In the genomic region with DNA sequence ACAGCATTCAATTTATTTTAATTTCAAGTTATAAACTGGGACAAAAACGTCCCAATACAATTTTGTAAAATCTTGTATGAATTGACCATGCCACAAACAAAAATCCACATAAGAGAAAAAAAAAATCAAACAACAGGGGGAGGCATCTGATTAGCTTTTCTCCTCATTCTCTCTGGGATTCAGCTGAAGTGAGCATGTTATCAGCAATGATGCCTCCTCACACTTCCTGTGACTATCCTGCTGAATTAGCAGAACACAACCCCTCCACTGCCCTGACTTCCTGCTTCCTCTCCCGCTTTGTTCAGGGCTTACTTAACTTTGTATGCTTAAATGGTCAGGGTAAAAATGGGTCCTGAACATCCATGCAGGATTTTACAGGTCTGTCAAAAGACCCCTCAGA, we compare ENCODE assay signal across 9 cellular contexts.
A peak's percentile ranks its signal among the peaks of the same experiment; 100 is the strongest.
DNase-seq lines count a peak whose midpoint lies in the region; ATAC-seq and TF ChIP-seq lines count a peak whose summit lies in the region.
"Had no signal": no experiment of that assay in that cellular context is flagged by ENCODE, and none has a peak within 500 bp of the region (broad histone marks: within the 10 kb centered on the region; RNA-seq: fewer than 3 reads in every experiment).

No MANE protein-coding gene starts in this region.

- in situ Hi-C loops in GM13977 (cut with MboI; ENCODE audit: low pct_unique_long_range_greater_than_20kb, low sequenced_read_pairs, unreplicated experiment) = no loop called here

- peaks cover 81% of the 10 kb centered on the region for H3K4me1 Mint-ChIP-seq in activated naive CD4-positive, alpha-beta T cell treated with anti-CD3 and anti-CD28 coated beads for 36 hours (ENCODE audit: low read depth)

- H3K27ac Mint-ChIP-seq in activated naive CD4-positive, alpha-beta T cell treated with anti-CD3 and anti-CD28 coated beads for 36 hours = peak overlapping the region; percentile 38
- H3K27ac Mint-ChIP-seq: brain had no signal

- H3K9me3 Mint-ChIP-seq in activated naive CD4-positive, alpha-beta T cell treated with anti-CD3 and anti-CD28 coated beads for 36 hours = no peaks in the 10 kb centered on the region
- H3K9me3 Mint-ChIP-seq: brain had no signal

- no peaks in the 10 kb centered on the region for H3K27me3 ChIP-seq in smooth muscle cell (ENCODE audit: low read depth)

- TF ChIP-seq CTCF in smooth muscle cell (IDR thresholded peaks at IDR 0.05; ENCODE audit: borderline replicate concordance, insufficient read depth, poor library complexity, severe bottlenecking) (no peak), GM13977 (IDR thresholded peaks at IDR 0.05; ENCODE audit: extremely low read depth, insufficient read depth, missing control alignments) (no peak)

- CTCF ChIA-PET in activated naive CD4-positive, alpha-beta T cell treated with anti-CD3 and anti-CD28 coated beads for 36 hours (lab: Charles Lee) = interaction anchor here (0.6 to 3.4 kb wide), 2 partner anchors 9 to 1523 kb away, joined by 5 to 17 read pairs; no protein-coding TSS in a partner anchor

- H3K79me2 ChIP-seq in smooth muscle cell (ENCODE audit: low read depth) = peaks cover 100% of the 10 kb centered on the region

- no peak overlapping the region for H3K4me3 Mint-ChIP-seq in activated naive CD4-positive, alpha-beta T cell treated with anti-CD3 and anti-CD28 coated beads for 36 hours
- H3K4me3 Mint-ChIP-seq: brain had no signal

- no peak for ATAC-seq in HG03457 (IDR thresholded peaks at IDR 0.05; ENCODE audit: unreplicated experiment)

- H3K27me3 Mint-ChIP-seq in activated naive CD4-positive, alpha-beta T cell treated with anti-CD3 and anti-CD28 coated beads for 36 hours (ENCODE audit: low read depth) = no peaks in the 10 kb centered on the region

- no peaks in the 10 kb centered on the region for H3K9me3 ChIP-seq in smooth muscle cell (replicated peaks; ENCODE audit: low read depth)

- H3K27ac ChIP-seq in smooth muscle cell (ENCODE audit: low read depth) = peak overlapping the region; percentile 81

- peak; percentile 50 for DNase-seq in activated naive CD4-positive, alpha-beta T cell treated with anti-CD3 and anti-CD28 coated beads for 36 hours
- no peak for DNase-seq in activated naive CD4-positive, alpha-beta T cell treated with Interleukin-2 at 50 U/mL for 16 hours
- DNase-seq in SW 1271 (lab: John Stamatoyannopoulos, UW) (peak; percentile 5 to 27), foreskin melanocyte (peak; percentile 68), smooth muscle cell (lab: John Stamatoyannopoulos, UW; ENCODE audit: unreplicated experiment) (no peak), GM13977 (ENCODE audit: low spot score) (no peak), AG08396 (ENCODE audit: low spot score) (no peak)

- intact Hi-C loops in activated naive CD4-positive, alpha-beta T cell treated with anti-CD3 and anti-CD28 coated beads for 36 hours (cut with micrococcal nuclease) = loop anchor here (2.0 to 5.0 kb wide), 2 partner anchors 74 to 320 kb away; no protein-coding TSS in a partner anchor

- 36% methylated on average over 2 of the region's 2 CpGs for WGBS in smooth muscle cell (ENCODE audit: low lambda C conversion rate)

- no peak overlapping the region for H2AFZ ChIP-seq in smooth muscle cell (ENCODE audit: low read depth)

- H3F3A ChIP-seq in smooth muscle cell (ENCODE audit: low read depth) = peaks cover 17% of the 10 kb centered on the region

- no peaks in the 10 kb centered on the region for H3K36me3 Mint-ChIP-seq in activated naive CD4-positive, alpha-beta T cell treated with anti-CD3 and anti-CD28 coated beads for 36 hours (ENCODE audit: low read depth)
- H3K36me3 Mint-ChIP-seq: brain had no signal

- peaks cover 32% of the 10 kb centered on the region for H3K4me1 ChIP-seq in smooth muscle cell (ENCODE audit: low read depth)

- peaks cover 99% of the 10 kb centered on the region for H4K20me1 ChIP-seq in smooth muscle cell (ENCODE audit: low read depth)

- H3K36me3 ChIP-seq in smooth muscle cell (ENCODE audit: low read depth) = no peaks in the 10 kb centered on the region

- peak overlapping the region; percentile 55 for H3K4me2 ChIP-seq in smooth muscle cell

- H3K9ac ChIP-seq in smooth muscle cell (ENCODE audit: low read depth) = no peak overlapping the region

- H3K4me3 ChIP-seq in smooth muscle cell = no peak overlapping the region

Comparison
In these comparisons a context has a peak if more than half of its experiments do, and no peak if none do; other contexts are left out.
1. DNase-seq: peak in activated naive CD4-positive, alpha-beta T cell treated with anti-CD3 and anti-CD28 coated beads for 36 hours (single experiment), SW 1271 (2 of 2) and foreskin melanocyte (single experiment); none in activated naive CD4-positive, alpha-beta T cell treated with Interleukin-2 at 50 U/mL for 16 hours (single experiment), smooth muscle cell (single experiment), GM13977 (single experiment) and AG08396 (single experiment).